ENCODE assay signal across 1 cellular context in the genomic region with DNA sequence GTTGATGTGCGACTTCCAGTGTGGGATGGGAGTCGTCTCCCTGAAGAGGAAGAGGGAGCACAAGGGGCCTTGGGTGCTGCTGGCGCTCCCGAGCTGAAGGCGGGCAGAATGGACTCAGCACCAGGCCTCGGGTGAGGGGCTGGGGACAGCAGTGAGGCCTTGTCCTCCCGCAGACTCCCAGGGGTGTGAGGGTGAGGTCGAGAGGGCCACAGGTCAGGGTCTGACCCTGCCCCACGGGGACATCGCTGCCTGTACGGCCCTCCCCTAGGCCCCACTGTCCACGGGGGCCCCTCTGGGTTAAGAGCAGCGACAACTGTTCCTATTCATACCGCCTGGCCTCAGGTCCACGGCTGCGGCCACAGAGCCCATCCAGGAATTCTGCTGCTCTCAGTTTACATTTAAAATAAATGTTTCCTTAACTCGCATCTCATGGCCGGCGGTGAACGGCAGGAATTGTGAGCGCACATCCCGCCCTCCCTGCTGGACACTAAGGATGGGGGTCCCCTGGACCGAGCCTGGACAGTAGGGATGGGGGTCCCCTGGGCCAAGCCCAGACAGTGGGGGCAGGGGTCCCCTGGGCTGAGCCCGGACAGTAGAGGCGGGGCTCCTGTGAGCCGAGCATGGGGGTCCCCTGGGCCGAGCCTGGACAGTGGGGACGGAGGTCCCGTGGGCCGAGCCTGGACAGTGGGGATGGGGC.
TF ChIP-seq lines count a peak whose summit lies in the region.

No MANE protein-coding gene starts in this region.

TF ChIP-seq in IMR-90, 13 proteins besides CTCF, POLR2A, EP300 and RAD21:
- TF ChIP-seq, protein P1, sequence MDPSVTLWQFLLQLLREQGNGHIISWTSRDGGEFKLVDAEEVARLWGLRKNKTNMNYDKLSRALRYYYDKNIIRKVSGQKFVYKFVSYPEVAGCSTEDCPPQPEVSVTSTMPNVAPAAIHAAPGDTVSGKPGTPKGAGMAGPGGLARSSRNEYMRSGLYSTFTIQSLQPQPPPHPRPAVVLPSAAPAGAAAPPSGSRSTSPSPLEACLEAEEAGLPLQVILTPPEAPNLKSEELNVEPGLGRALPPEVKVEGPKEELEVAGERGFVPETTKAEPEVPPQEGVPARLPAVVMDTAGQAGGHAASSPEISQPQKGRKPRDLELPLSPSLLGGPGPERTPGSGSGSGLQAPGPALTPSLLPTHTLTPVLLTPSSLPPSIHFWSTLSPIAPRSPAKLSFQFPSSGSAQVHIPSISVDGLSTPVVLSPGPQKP (IDR thresholded peaks at IDR 0.05; ENCODE audit: borderline replicate concordance, low read depth, low read length) = no peak
- TF ChIP-seq RCOR1 (IDR thresholded peaks at IDR 0.05; ENCODE audit: insufficient replicate concordance, low read length) (no peak), BHLHE40 (IDR thresholded peaks at IDR 0.05; ENCODE audit: low read depth, low read length) (no peak), CHD1 (IDR thresholded peaks at IDR 0.05; ENCODE audit: low read depth, low read length) (no peak), MAZ (IDR thresholded peaks at IDR 0.05; ENCODE audit: borderline replicate concordance, low read depth, low read length) (no peak), NFE2L2 (IDR thresholded peaks at IDR 0.05; ENCODE audit: low read depth, low read length) (no peak), FOS (IDR thresholded peaks at IDR 0.05; ENCODE audit: low read depth, low read length) (no peak), MXI1 (IDR thresholded peaks at IDR 0.05; ENCODE audit: borderline replicate concordance, low read depth, low read length) (no peak), CEBPB (IDR thresholded peaks at IDR 0.05; ENCODE audit: low read depth, low read length) (no peak)
- TF ChIP-seq, protein P2, sequence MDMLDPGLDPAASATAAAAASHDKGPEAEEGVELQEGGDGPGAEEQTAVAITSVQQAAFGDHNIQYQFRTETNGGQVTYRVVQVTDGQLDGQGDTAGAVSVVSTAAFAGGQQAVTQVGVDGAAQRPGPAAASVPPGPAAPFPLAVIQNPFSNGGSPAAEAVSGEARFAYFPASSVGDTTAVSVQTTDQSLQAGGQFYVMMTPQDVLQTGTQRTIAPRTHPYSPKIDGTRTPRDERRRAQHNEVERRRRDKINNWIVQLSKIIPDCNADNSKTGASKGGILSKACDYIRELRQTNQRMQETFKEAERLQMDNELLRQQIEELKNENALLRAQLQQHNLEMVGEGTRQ (IDR thresholded peaks at IDR 0.05; ENCODE audit: low read depth, low read length) = no peak
